Comparison of ENCODE assay signal across 27 cellular contexts in the genomic region with DNA sequence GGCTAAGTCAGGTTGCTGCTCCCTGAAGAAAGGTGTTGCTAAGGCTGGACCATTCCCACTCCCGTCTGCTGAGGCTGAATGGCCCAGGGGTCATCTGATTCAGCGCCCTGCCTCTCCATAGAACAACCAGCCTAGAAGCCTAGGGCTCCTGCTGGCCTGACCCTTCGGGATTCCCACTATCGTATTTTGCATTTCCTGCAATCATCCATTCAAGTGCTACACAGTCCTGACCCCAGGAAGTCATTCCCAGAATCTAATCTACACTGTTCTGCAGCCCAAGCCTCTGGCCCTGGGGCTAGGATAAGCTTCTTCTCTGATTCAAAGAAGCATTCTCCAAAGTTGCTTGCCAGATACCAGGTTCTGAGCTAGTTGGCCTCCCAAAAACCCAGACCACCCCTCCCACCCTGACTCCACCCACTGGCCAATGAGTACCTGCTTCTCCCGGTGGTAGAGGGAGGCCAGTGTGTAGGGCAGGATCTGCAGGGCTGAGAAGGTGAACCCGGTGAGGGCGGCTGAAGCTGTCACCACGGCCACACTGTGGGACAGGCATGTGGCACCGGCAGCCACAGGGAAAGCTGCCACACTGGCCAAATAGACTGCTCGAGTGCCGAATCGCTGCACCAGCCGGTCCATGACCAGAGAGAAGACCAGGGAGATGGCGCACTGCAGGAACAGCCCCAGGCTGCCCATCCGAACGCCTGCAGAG. TPM values are rescaled to one million over a fixed set of nuclear protein-coding genes. Genes with fewer than 3 reads are reported as not detected.
A peak's percentile ranks its signal among the peaks of the same experiment; 100 is the strongest.
DNase-seq lines count a peak whose midpoint lies in the region; ATAC-seq and TF ChIP-seq lines count a peak whose summit lies in the region.
"Had no signal": no experiment of that assay in that cellular context is flagged by ENCODE, and none has a peak within 500 bp of the region (broad histone marks: within the 10 kb centered on the region; RNA-seq: fewer than 3 reads in every experiment).

No MANE protein-coding gene starts in this region.

- POLR2A ChIA-PET in SK-N-SH (lab: Yijun Ruan, JAX) (no interaction called here), WTC11 (lab: Charles Lee) (interaction anchor here (0.6 kb wide), 1 partner anchor 146 kb away, joined by 3 read pairs; no protein-coding TSS in a partner anchor)
- POLR2A ChIA-PET in activated CD4-positive, alpha-beta T cell treated with anti-CD3 and anti-CD28 coated beads for 36 hours (lab: Charles Lee), result no interaction called here

- no peak overlapping the region for H3K9ac ChIP-seq in SK-N-SH

- H3K36me3 ChIP-seq in SK-N-SH (replicated peaks in 1 of 2; ENCODE audit: control insufficient read depth in 1 of 2, insufficient read depth in 2 of 2, low read length in 1 of 2) (no peaks in the 10 kb centered on the region), mesodermal cell (ENCODE audit: control insufficient read depth, insufficient read depth, low read length) (peaks cover 19% of the 10 kb centered on the region)
- H3K36me3 ChIP-seq: tibial nerve had no signal

- TF ChIP-seq CTCF in SK-N-SH (IDR thresholded peaks at IDR 0.05) (no peak), WTC11 (IDR thresholded peaks at IDR 0.05) (no peak)

- H3K4me1 Mint-ChIP-seq in WTC11, result peaks cover 47% of the 10 kb centered on the region
- no peaks in the 10 kb centered on the region for H3K4me1 Mint-ChIP-seq in activated T-cell treated with anti-CD3 and anti-CD28 coated beads, Interleukin-2, amount 50 U/mL, for 72 hours (ENCODE audit: low read depth)
- H3K4me1 Mint-ChIP-seq in natural killer cell treated with Interleukin-12 subunit alpha and Interleukin-12 subunit beta and Interleukin-15 and Interleukin-18, amount 100 ng/mL, for 72 hours (ENCODE audit: low read depth in 2 of 2), result peaks cover 0 to 3% of the 10 kb centered on the region in 2 donors
- H3K4me1 Mint-ChIP-seq in activated CD4-positive, alpha-beta T cell treated with anti-CD3 and anti-CD28 coated beads for 36 hours, result no peaks in the 10 kb centered on the region

- H3K9me2 ChIP-seq in SK-N-SH, result no peaks in the 10 kb centered on the region

- no peaks in the 10 kb centered on the region for H3K27me3 Mint-ChIP-seq in WTC11 (ENCODE audit: low read depth)
- H3K27me3 Mint-ChIP-seq in activated T-cell treated with anti-CD3 and anti-CD28 coated beads, Interleukin-2, amount 50 U/mL, for 72 hours (ENCODE audit: low read depth), result no peaks in the 10 kb centered on the region
- H3K27me3 Mint-ChIP-seq in natural killer cell treated with Interleukin-12 subunit alpha and Interleukin-12 subunit beta and Interleukin-15 and Interleukin-18, amount 100 ng/mL, for 72 hours, result no peaks in the 10 kb centered on the region
- H3K27me3 Mint-ChIP-seq in activated CD4-positive, alpha-beta T cell treated with anti-CD3 and anti-CD28 coated beads for 36 hours, result no peaks in the 10 kb centered on the region
- H3K27me3 Mint-ChIP-seq: activated CD8-positive, alpha-beta T cell treated with anti-CD3 and anti-CD28 coated beads for 36 hours; activated naive CD8-positive, alpha-beta T cell treated with anti-CD3 and anti-CD28 coated beads, Interleukin-2, amount 50 U/mL, for 24 hours; stimulated activated naive CD8-positive, alpha-beta T cell treated with anti-CD3 and anti-CD28 coated beads, Interleukin-15, Interleukin-2, amounts not matched to agents 100 ng/mL and 50 ng/mL, for 24 hours had no signal

- 89% methylated on average over 7 of the region's 16 CpGs for WGBS in SK-N-SH (ENCODE audit: low lambda C conversion rate)
- WGBS in mesodermal cell (ENCODE audit: insufficient coverage in 2 of 2), 2 experiments, result 78 to 80% methylated on average over 15 to 16 of the region's 16 CpGs

- no peak overlapping the region for H3K4me2 ChIP-seq in SK-N-SH

- no peaks in the 10 kb centered on the region; the same call in 1 of the 2 replicates for H4K20me1 ChIP-seq in SK-N-SH (ENCODE audit: insufficient read depth)

- H2AFZ ChIP-seq in SK-N-SH (ENCODE audit: low read depth), result no peak overlapping the region

- DNase-seq in SK-N-SH (peak; percentile 38), WTC11 (ENCODE audit: low spot score) (no peak)
- DNase-seq in activated T-cell treated with anti-CD3 and anti-CD28 coated beads, Interleukin-2, amount 50 U/mL, for 72 hours, result no peak
- no peak for DNase-seq in activated effector memory CD4-positive, alpha-beta T cell treated with anti-CD3 and anti-CD28 coated beads, Interleukin-2, amount 50 U/mL, for 16 hours
- no peak for DNase-seq in natural killer cell treated with Interleukin-12 subunit alpha and Interleukin-12 subunit beta and Interleukin-15 and Interleukin-18, amount 100 ng/mL, for 72 hours (ENCODE audit: low spot score)
- no peak for DNase-seq in activated CD4-positive, alpha-beta T cell treated with anti-CD3 and anti-CD28 coated beads for 36 hours
- DNase-seq: 8988T; activated CD8-positive, alpha-beta T cell treated with anti-CD3 and anti-CD28 coated beads for 36 hours; activated gamma-delta T cell treated with Interleukin-2 at 50 U/mL for 16 hours; activated naive CD8-positive, alpha-beta T cell treated with anti-CD3 and anti-CD28 coated beads, Interleukin-2, amount 50 U/mL, for 24 hours; DMS53; effector CD4-positive, alpha-beta T cell; erythroblast; foreskin fibroblast; GF-D8; heart right ventricle; Karpas-422; NCI-H69 had no signal

- no peaks in the 10 kb centered on the region for H3K27me3 ChIP-seq in SK-N-SH (ENCODE audit: insufficient read depth)
- H3K27me3 ChIP-seq: heart right ventricle, tibial nerve had no signal

- TF ChIP-seq EP300 in SK-N-SH (IDR thresholded peaks at IDR 0.05; ENCODE audit: borderline replicate concordance in 1 of 2, low read depth in 1 of 2, low read length in 1 of 2), result no peak

- no peaks in the 10 kb centered on the region for H3K9me3 Mint-ChIP-seq in WTC11
- H3K9me3 Mint-ChIP-seq in activated T-cell treated with anti-CD3 and anti-CD28 coated beads, Interleukin-2, amount 50 U/mL, for 72 hours, result no peaks in the 10 kb centered on the region
- no peaks in the 10 kb centered on the region for H3K9me3 Mint-ChIP-seq in natural killer cell treated with Interleukin-12 subunit alpha and Interleukin-12 subunit beta and Interleukin-15 and Interleukin-18, amount 100 ng/mL, for 72 hours
- H3K9me3 Mint-ChIP-seq in activated CD4-positive, alpha-beta T cell treated with anti-CD3 and anti-CD28 coated beads for 36 hours (ENCODE audit: low read depth), result no peaks in the 10 kb centered on the region
- H3K9me3 Mint-ChIP-seq: activated CD8-positive, alpha-beta T cell treated with anti-CD3 and anti-CD28 coated beads for 36 hours; activated naive CD8-positive, alpha-beta T cell treated with anti-CD3 and anti-CD28 coated beads, Interleukin-2, amount 50 U/mL, for 24 hours; neural crest cell; stimulated activated naive CD8-positive, alpha-beta T cell treated with anti-CD3 and anti-CD28 coated beads, Interleukin-15, Interleukin-2, amounts not matched to agents 100 ng/mL and 50 ng/mL, for 24 hours had no signal

- ATAC-seq in SK-N-SH treated with all-trans-retinoic acid at 6 μM for 48 hours (no peak), WTC11 (peak; percentile 50)
- no peak for ATAC-seq in activated T-cell treated with anti-CD3 and anti-CD28 coated beads, Interleukin-2, amount 50 U/mL, for 72 hours (replicated peaks in 1 of 2)
- ATAC-seq in natural killer cell treated with Interleukin-12 subunit alpha and Interleukin-12 subunit beta and Interleukin-15 and Interleukin-18, amount 100 ng/mL, for 72 hours, result no peak
- no peak for ATAC-seq in activated CD4-positive, alpha-beta T cell treated with anti-CD3 and anti-CD28 coated beads for 36 hours
- ATAC-seq: activated CD8-positive, alpha-beta T cell treated with anti-CD3 and anti-CD28 coated beads for 36 hours; activated naive CD8-positive, alpha-beta T cell treated with anti-CD3 and anti-CD28 coated beads, Interleukin-2, amount 50 U/mL, for 24 hours; heart right ventricle; left lobe of liver; sciatic nerve had no signal

- H3K4me3 ChIP-seq in SK-N-SH (ENCODE audit: low read depth in 2 of 2, low read length in 1 of 2), result no peak overlapping the region
- no peak overlapping the region for H3K4me3 ChIP-seq in mesodermal cell (ENCODE audit: extremely low read depth, insufficient read depth, low read length, poor library complexity, severe bottlenecking)
- H3K4me3 ChIP-seq: heart right ventricle, SK-N-MC, tibial nerve had no signal

- CTCF ChIA-PET in SK-N-SH (lab: Yijun Ruan, JAX) (interaction anchor here (1.0 to 16.5 kb wide), 11 partner anchors 11 to 316 kb away, joined by 3 to 443 read pairs (median 34); partner anchors contain the start of gene SLC45A3), WTC11 (lab: Charles Lee) (interaction anchor here (0.7 to 19.1 kb wide), 9 partner anchors 13 to 316 kb away, joined by 3 to 468 read pairs (median 6); partner anchors contain the start of gene SLC45A3)
- CTCF ChIA-PET in activated CD4-positive, alpha-beta T cell treated with anti-CD3 and anti-CD28 coated beads for 36 hours (lab: Charles Lee), result interaction anchor here (0.6 to 12.0 kb wide), 8 partner anchors 11 to 316 kb away, joined by 3 to 346 read pairs (median 40); partner anchors contain the start of gene SLC45A3

- no peak overlapping the region for H3K27ac ChIP-seq in SK-N-SH (ENCODE audit: low read depth in 2 of 2, low read length in 1 of 2)
- H3K27ac ChIP-seq in mesodermal cell (ENCODE audit: low read depth, low read length, severe bottlenecking), result peak overlapping the region; percentile 16
- H3K27ac ChIP-seq: heart right ventricle, RWPE1, SK-N-MC, tibial nerve had no signal

- peaks cover 0 to 19% of the 10 kb centered on the region in 2 experiments; a peak in 1 of 4 replicates for H3K4me1 ChIP-seq in SK-N-SH (ENCODE audit: control insufficient read depth in 1 of 2, insufficient read depth in 2 of 2, low read depth in 1 of 2, low read length in 1 of 2)
- peaks cover 45% of the 10 kb centered on the region for H3K4me1 ChIP-seq in mesodermal cell (ENCODE audit: control insufficient read depth, insufficient read depth, low read length, poor library complexity, severe bottlenecking)

- peak overlapping the region; percentile 82 for H3K27ac Mint-ChIP-seq in WTC11
- no peak overlapping the region for H3K27ac Mint-ChIP-seq in activated T-cell treated with anti-CD3 and anti-CD28 coated beads, Interleukin-2, amount 50 U/mL, for 72 hours
- no peak overlapping the region for H3K27ac Mint-ChIP-seq in natural killer cell treated with Interleukin-12 subunit alpha and Interleukin-12 subunit beta and Interleukin-15 and Interleukin-18, amount 100 ng/mL, for 72 hours
- no peak overlapping the region for H3K27ac Mint-ChIP-seq in activated CD4-positive, alpha-beta T cell treated with anti-CD3 and anti-CD28 coated beads for 36 hours
- H3K27ac Mint-ChIP-seq: activated CD8-positive, alpha-beta T cell treated with anti-CD3 and anti-CD28 coated beads for 36 hours; activated naive CD8-positive, alpha-beta T cell treated with anti-CD3 and anti-CD28 coated beads, Interleukin-2, amount 50 U/mL, for 24 hours; stimulated activated naive CD8-positive, alpha-beta T cell treated with anti-CD3 and anti-CD28 coated beads, Interleukin-15, Interleukin-2, amounts not matched to agents 100 ng/mL and 50 ng/mL, for 24 hours had no signal

- peaks cover 4% of the 10 kb centered on the region; the same call in 1 of the 2 replicates for H3K36me3 Mint-ChIP-seq in WTC11
- no peaks in the 10 kb centered on the region for H3K36me3 Mint-ChIP-seq in activated T-cell treated with anti-CD3 and anti-CD28 coated beads, Interleukin-2, amount 50 U/mL, for 72 hours (ENCODE audit: insufficient read depth in 2 of 2)
- no peaks in the 10 kb centered on the region for H3K36me3 Mint-ChIP-seq in natural killer cell treated with Interleukin-12 subunit alpha and Interleukin-12 subunit beta and Interleukin-15 and Interleukin-18, amount 100 ng/mL, for 72 hours
- H3K36me3 Mint-ChIP-seq in activated CD4-positive, alpha-beta T cell treated with anti-CD3 and anti-CD28 coated beads for 36 hours (ENCODE audit: low read depth), result no peaks in the 10 kb centered on the region

- H3K4me3 Mint-ChIP-seq in WTC11, result no peak overlapping the region
- H3K4me3 Mint-ChIP-seq in activated T-cell treated with anti-CD3 and anti-CD28 coated beads, Interleukin-2, amount 50 U/mL, for 72 hours, result no peak overlapping the region
- no peak overlapping the region for H3K4me3 Mint-ChIP-seq in natural killer cell treated with Interleukin-12 subunit alpha and Interleukin-12 subunit beta and Interleukin-15 and Interleukin-18, amount 100 ng/mL, for 72 hours
- H3K4me3 Mint-ChIP-seq in activated CD4-positive, alpha-beta T cell treated with anti-CD3 and anti-CD28 coated beads for 36 hours, result no peak overlapping the region
- H3K4me3 Mint-ChIP-seq: activated CD8-positive, alpha-beta T cell treated with anti-CD3 and anti-CD28 coated beads for 36 hours; activated naive CD8-positive, alpha-beta T cell treated with anti-CD3 and anti-CD28 coated beads, Interleukin-2, amount 50 U/mL, for 24 hours; stimulated activated naive CD8-positive, alpha-beta T cell treated with anti-CD3 and anti-CD28 coated beads, Interleukin-15, Interleukin-2, amounts not matched to agents 100 ng/mL and 50 ng/mL, for 24 hours had no signal

- H3K9me3 ChIP-seq in SK-N-SH (no peaks in the 10 kb centered on the region), mesodermal cell (ENCODE audit: control insufficient read depth, low read length) (no peaks in the 10 kb centered on the region)
- H3K9me3 ChIP-seq: heart right ventricle, tibial nerve had no signal

- intact Hi-C loops in activated CD4-positive, alpha-beta T cell treated with anti-CD3 and anti-CD28 coated beads for 36 hours (cut with DNase I, micrococcal nuclease), result no loop called here

- no peaks in the 10 kb centered on the region for H3K79me2 ChIP-seq in SK-N-SH (ENCODE audit: insufficient read depth)

- no peak for TF ChIP-seq RAD21 in SK-N-SH (IDR thresholded peaks at IDR 0.05; ENCODE audit: low read length)

- peaks cover under 1% of the 10 kb centered on the region for H3F3A ChIP-seq in SK-N-SH (replicated peaks; ENCODE audit: insufficient read depth)

RNA-seq across cellular contexts. Expression of gene SLC45A3, which starts 18.7 kb away (rescaled TPM):
- polyA plus RNA-seq in SK-N-SH (2012; rRNA removed), result 4.6 and 4.7 TPM in 2 replicates
- polyA plus RNA-seq in SK-N-SH (2012; cell fraction: cytosol; rRNA removed), result 2.3 and 3.6 TPM in 2 replicates
- 5.8 and 6.0 TPM in 2 replicates for polyA plus RNA-seq in SK-N-SH (2012; cell fraction: nucleus; rRNA removed)
- 14.8 to 15.2 TPM (median 15.0 TPM) in 3 replicates for total RNA-seq in WTC11 (2021)
- 6.6 TPM for polyA plus RNA-seq in mesodermal cell (2013, experiment 1 of 2)
- 7.6 TPM for polyA plus RNA-seq in mesodermal cell (2013, experiment 2 of 2)
- total RNA-seq in activated T-cell treated with anti-CD3 and anti-CD28 coated beads, Interleukin-2, amount 50 U/mL, for 72 hours, result 1 to 10 TPM in 1 of 2 donors, under 1 TPM in 1; 0.70 to 1.0 TPM
- 1 to 10 TPM in 1 of 2 donors, under 1 TPM in 1; 0.64 to 5.1 TPM for total RNA-seq in natural killer cell treated with Interleukin-12 subunit alpha and Interleukin-12 subunit beta and Interleukin-15 and Interleukin-18, amount 100 ng/mL, for 72 hours
- total RNA-seq in activated CD4-positive, alpha-beta T cell treated with anti-CD3 and anti-CD28 coated beads for 36 hours, result under 1 TPM; 0.32 to 0.53 TPM

RNA-seq across cellular contexts. Expression of gene ELK4, which starts 29.8 kb away (rescaled TPM):
- 2.6 and 3.8 TPM in 2 replicates for polyA plus RNA-seq in SK-N-SH (2012; rRNA removed)
- 4.0 and 5.0 TPM in 2 replicates for polyA plus RNA-seq in SK-N-SH (2012; cell fraction: cytosol; rRNA removed)
- polyA plus RNA-seq in SK-N-SH (2012; cell fraction: nucleus; rRNA removed), result 5.6 and 9.0 TPM in 2 replicates
- 34.4 to 39.0 TPM (median 37.5 TPM) in 3 replicates for total RNA-seq in WTC11 (2021)
- polyA plus RNA-seq in mesodermal cell (2013, experiment 1 of 2), result 8.9 TPM
- 8.5 TPM for polyA plus RNA-seq in mesodermal cell (2013, experiment 2 of 2)
- total RNA-seq in activated T-cell treated with anti-CD3 and anti-CD28 coated beads, Interleukin-2, amount 50 U/mL, for 72 hours, result 10 to 100 TPM; 72.8 to 86.8 TPM
- total RNA-seq in natural killer cell treated with Interleukin-12 subunit alpha and Interleukin-12 subunit beta and Interleukin-15 and Interleukin-18, amount 100 ng/mL, for 72 hours, result 10 to 100 TPM; 78.7 to 97.8 TPM
- 10 to 100 TPM; 54.0 to 57.4 TPM for total RNA-seq in activated CD4-positive, alpha-beta T cell treated with anti-CD3 and anti-CD28 coated beads for 36 hours
